12 cellular contexts compared by ENCODE assay signal in the genomic region with DNA sequence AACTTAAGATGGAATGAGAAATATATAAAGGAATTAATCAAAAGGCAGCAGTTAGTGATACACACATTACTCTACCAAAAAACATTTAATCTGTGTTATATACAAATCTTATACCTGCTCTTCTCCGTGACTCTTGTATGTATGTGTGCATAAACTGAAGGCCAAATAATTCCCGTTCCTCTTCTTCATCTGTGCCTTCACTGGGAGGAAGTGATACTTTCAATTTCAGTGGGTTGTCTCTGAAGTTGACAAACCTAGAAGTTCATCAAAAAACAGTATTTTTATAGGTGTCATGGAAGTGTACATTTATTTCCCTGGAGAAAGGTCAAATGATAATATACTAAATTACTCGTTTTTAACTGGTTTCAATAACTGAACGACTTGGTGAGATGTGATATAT. TPM values are rescaled to one million over a fixed set of nuclear protein-coding genes. Genes with fewer than 3 reads are reported as not detected.
DNase-seq lines count a peak whose midpoint lies in the region; ATAC-seq lines count a peak whose summit lies in the region.
"Had no signal": no experiment of that assay in that cellular context is flagged by ENCODE, and none has a peak within 500 bp of the region (broad histone marks: within the 10 kb centered on the region; RNA-seq: fewer than 3 reads in every experiment).

No MANE protein-coding gene starts in this region.

- no peak overlapping the region for H3K4me3 ChIP-seq in naive thymus-derived CD4-positive, alpha-beta T cell (ENCODE audit: low read length)
- H3K4me3 ChIP-seq: tibial nerve had no signal

- no peaks in the 10 kb centered on the region for H3K4me1 ChIP-seq in naive thymus-derived CD4-positive, alpha-beta T cell (ENCODE audit: control insufficient read depth in 2 of 2, insufficient read depth in 2 of 2, low read length in 2 of 2)
- H3K4me1 ChIP-seq: tibial nerve had no signal

- POLR2A ChIA-PET in activated CD4-positive, alpha-beta T cell treated with anti-CD3 and anti-CD28 coated beads for 36 hours (lab: Charles Lee) = no interaction called here
- POLR2A ChIA-PET in naive thymus-derived CD4-positive, alpha-beta T cell (lab: Charles Lee) = no interaction called here

- no peaks in the 10 kb centered on the region for H3K27me3 Mint-ChIP-seq in activated CD4-positive, alpha-beta T cell treated with anti-CD3 and anti-CD28 coated beads for 36 hours
- no peaks in the 10 kb centered on the region for H3K27me3 Mint-ChIP-seq in activated CD4-positive, alpha-beta T cell treated with anti-CD3 and anti-CD28 coated beads, Interleukin-2, amount 10 ng/mL, durations not matched to agents 24 days and 14 days
- no peaks in the 10 kb centered on the region for H3K27me3 Mint-ChIP-seq in naive thymus-derived CD4-positive, alpha-beta T cell
- H3K27me3 Mint-ChIP-seq: progenitor cell of endocrine pancreas had no signal

- H3K4me3 Mint-ChIP-seq in activated CD4-positive, alpha-beta T cell treated with anti-CD3 and anti-CD28 coated beads for 36 hours = no peak overlapping the region
- no peak overlapping the region for H3K4me3 Mint-ChIP-seq in activated CD4-positive, alpha-beta T cell treated with anti-CD3 and anti-CD28 coated beads, Interleukin-2, amount 10 ng/mL, durations not matched to agents 24 days and 14 days
- H3K4me3 Mint-ChIP-seq in naive thymus-derived CD4-positive, alpha-beta T cell = no peak overlapping the region

- H3K9me3 ChIP-seq in naive thymus-derived CD4-positive, alpha-beta T cell (ENCODE audit: control insufficient read depth in 2 of 3, low read length in 3 of 3) = no peaks in the 10 kb centered on the region
- H3K9me3 ChIP-seq: tibial nerve had no signal

- DNase-seq in activated CD4-positive, alpha-beta T cell treated with anti-CD3 and anti-CD28 coated beads for 36 hours = no peak
- no peak for DNase-seq in activated CD4-positive, alpha-beta T cell treated with anti-CD3 and anti-CD28 coated beads, Interleukin-2, amount 10 ng/mL, durations not matched to agents 24 days and 14 days
- DNase-seq in naive thymus-derived CD4-positive, alpha-beta T cell = no peak
- DNase-seq in islet precursor cell = no peak
- no peak for DNase-seq in KG1 (lab: John Stamatoyannopoulos, UW)
- no peak for DNase-seq in SHP77 (lab: John Stamatoyannopoulos, UW)
- DNase-seq: caudate nucleus, NCI-H510A had no signal

- intact Hi-C loops in activated CD4-positive, alpha-beta T cell treated with anti-CD3 and anti-CD28 coated beads for 36 hours (cut with DNase I, micrococcal nuclease) = no loop called here
- intact Hi-C loops in activated CD4-positive, alpha-beta T cell treated with anti-CD3 and anti-CD28 coated beads, Interleukin-2, amount 10 ng/mL, durations not matched to agents 24 days and 14 days (cut with micrococcal nuclease) = no loop called here
- intact Hi-C loops in naive thymus-derived CD4-positive, alpha-beta T cell (cut with micrococcal nuclease) = no loop called here

- H3K27ac ChIP-seq in naive thymus-derived CD4-positive, alpha-beta T cell (ENCODE audit: low read depth, low read length) = no peak overlapping the region
- H3K27ac ChIP-seq: tibial nerve had no signal

- peaks cover 8% of the 10 kb centered on the region for H3K4me1 Mint-ChIP-seq in activated CD4-positive, alpha-beta T cell treated with anti-CD3 and anti-CD28 coated beads for 36 hours
- H3K4me1 Mint-ChIP-seq in activated CD4-positive, alpha-beta T cell treated with anti-CD3 and anti-CD28 coated beads, Interleukin-2, amount 10 ng/mL, durations not matched to agents 24 days and 14 days = peaks cover 7% of the 10 kb centered on the region
- peaks cover 4 to 14% (median 7%) of the 10 kb centered on the region in 7 donors for H3K4me1 Mint-ChIP-seq in naive thymus-derived CD4-positive, alpha-beta T cell

- no peak overlapping the region for H3K27ac Mint-ChIP-seq in activated CD4-positive, alpha-beta T cell treated with anti-CD3 and anti-CD28 coated beads for 36 hours
- H3K27ac Mint-ChIP-seq in activated CD4-positive, alpha-beta T cell treated with anti-CD3 and anti-CD28 coated beads, Interleukin-2, amount 10 ng/mL, durations not matched to agents 24 days and 14 days = no peak overlapping the region
- peak overlapping the region in 7 of 9 donors; percentile 10 to 63 (median 36) for H3K27ac Mint-ChIP-seq in naive thymus-derived CD4-positive, alpha-beta T cell
- H3K27ac Mint-ChIP-seq: progenitor cell of endocrine pancreas had no signal

- peaks cover 12% of the 10 kb centered on the region for H3K36me3 Mint-ChIP-seq in activated CD4-positive, alpha-beta T cell treated with anti-CD3 and anti-CD28 coated beads for 36 hours (ENCODE audit: low read depth)
- H3K36me3 Mint-ChIP-seq in activated CD4-positive, alpha-beta T cell treated with anti-CD3 and anti-CD28 coated beads, Interleukin-2, amount 10 ng/mL, durations not matched to agents 24 days and 14 days (ENCODE audit: low read depth) = peaks cover 12% of the 10 kb centered on the region
- peaks cover 8 to 14% (median 11%) of the 10 kb centered on the region in 5 donors for H3K36me3 Mint-ChIP-seq in naive thymus-derived CD4-positive, alpha-beta T cell

- no peaks in the 10 kb centered on the region for H3K9me3 Mint-ChIP-seq in activated CD4-positive, alpha-beta T cell treated with anti-CD3 and anti-CD28 coated beads for 36 hours (ENCODE audit: low read depth)
- H3K9me3 Mint-ChIP-seq in activated CD4-positive, alpha-beta T cell treated with anti-CD3 and anti-CD28 coated beads, Interleukin-2, amount 10 ng/mL, durations not matched to agents 24 days and 14 days = no peaks in the 10 kb centered on the region
- H3K9me3 Mint-ChIP-seq in naive thymus-derived CD4-positive, alpha-beta T cell = peaks cover 0 to 3% (median 0%) of the 10 kb centered on the region in 11 donors

- CTCF ChIA-PET in activated CD4-positive, alpha-beta T cell treated with anti-CD3 and anti-CD28 coated beads for 36 hours (lab: Charles Lee) = interaction anchor here (1.1 to 2.8 kb wide), 2 partner anchors 12 to 114 kb away, joined by 3 to 8 read pairs; partner anchors contain the start of gene RTCA
- CTCF ChIA-PET in naive thymus-derived CD4-positive, alpha-beta T cell (lab: Charles Lee) = interaction anchor here (1.0 kb wide), 1 partner anchor 67 kb away, joined by 3 read pairs; no protein-coding TSS in a partner anchor

- H3K36me3 ChIP-seq in naive thymus-derived CD4-positive, alpha-beta T cell (ENCODE audit: control insufficient read depth in 2 of 3, insufficient read depth in 3 of 3, low read length in 3 of 3) = peaks cover 0 to 7% (median 4%) of the 10 kb centered on the region in 3 experiments

- H3K27me3 ChIP-seq in naive thymus-derived CD4-positive, alpha-beta T cell (ENCODE audit: control insufficient read depth in 2 of 2, insufficient read depth in 2 of 2, low read length in 2 of 2) = no peaks in the 10 kb centered on the region
- H3K27me3 ChIP-seq: tibial nerve had no signal

- peak; percentile 51 for ATAC-seq in activated CD4-positive, alpha-beta T cell treated with anti-CD3 and anti-CD28 coated beads for 36 hours
- peak; percentile 96 for ATAC-seq in GM21576 (IDR thresholded peaks at IDR 0.05; ENCODE audit: unreplicated experiment)
- peak; percentile 78 for ATAC-seq in HG03565 (IDR thresholded peaks at IDR 0.05; ENCODE audit: unreplicated experiment)
- no peak for ATAC-seq in naive thymus-derived CD4-positive, alpha-beta T cell

RNA-seq across cellular contexts. Expression of gene TRMT13, which starts 19.3 kb away (rescaled TPM):
- total RNA-seq in activated CD4-positive, alpha-beta T cell treated with anti-CD3 and anti-CD28 coated beads for 36 hours = 10 to 100 TPM; 19.0 to 20.2 TPM
- total RNA-seq in activated CD4-positive, alpha-beta T cell treated with anti-CD3 and anti-CD28 coated beads, Interleukin-2, amount 10 ng/mL, durations not matched to agents 24 days and 14 days = 24.3 and 25.5 TPM in 2 replicates
- 10 to 100 TPM; 15.3 to 60.3 (median 23.9) TPM for total RNA-seq in naive thymus-derived CD4-positive, alpha-beta T cell
- 10 to 100 TPM in 1 of 2 donors, 1 to 10 TPM in 1; 8.7 to 13.1 TPM for polyA plus RNA-seq in naive thymus-derived CD4-positive, alpha-beta T cell

RNA-seq across cellular contexts. Expression of gene SASS6, which starts 19.5 kb away (rescaled TPM):
- 10 to 100 TPM; 14.2 to 17.4 TPM for total RNA-seq in activated CD4-positive, alpha-beta T cell treated with anti-CD3 and anti-CD28 coated beads for 36 hours
- 16.0 and 17.2 TPM in 2 replicates for total RNA-seq in activated CD4-positive, alpha-beta T cell treated with anti-CD3 and anti-CD28 coated beads, Interleukin-2, amount 10 ng/mL, durations not matched to agents 24 days and 14 days
- total RNA-seq in naive thymus-derived CD4-positive, alpha-beta T cell = 10 to 100 TPM in 1 of 5 experiments, 1 to 10 TPM in 4; 2.5 to 11.6 (median 5.6) TPM
- 1 to 10 TPM; 1.5 to 3.0 TPM for polyA plus RNA-seq in naive thymus-derived CD4-positive, alpha-beta T cell

RNA-seq across cellular contexts. Expression of gene LRRC39, which starts 25.8 kb away (rescaled TPM):
- under 1 TPM; 0.32 to 0.51 TPM for total RNA-seq in activated CD4-positive, alpha-beta T cell treated with anti-CD3 and anti-CD28 coated beads for 36 hours
- 0.23 and 0.57 TPM in 2 replicates for total RNA-seq in activated CD4-positive, alpha-beta T cell treated with anti-CD3 and anti-CD28 coated beads, Interleukin-2, amount 10 ng/mL, durations not matched to agents 24 days and 14 days
- total RNA-seq in naive thymus-derived CD4-positive, alpha-beta T cell = 1 to 10 TPM in 4 of 5 experiments, under 1 TPM in 1; 0.53 to 1.9 (median 1.1) TPM
- polyA plus RNA-seq in naive thymus-derived CD4-positive, alpha-beta T cell = not detected

Comparison
In these comparisons a context has a peak if more than half of its experiments do, and no peak if none do; other contexts are left out.
1. H3K27ac Mint-ChIP-seq: peak in naive thymus-derived CD4-positive, alpha-beta T cell (7 of 9); none in activated CD4-positive, alpha-beta T cell treated with anti-CD3 and anti-CD28 coated beads for 36 hours (single experiment) and activated CD4-positive, alpha-beta T cell treated with anti-CD3 and anti-CD28 coated beads, Interleukin-2, amount 10 ng/mL, durations not matched to agents 24 days and 14 days (single experiment).